Comparison of ENCODE assay signal across 22 cellular contexts in the genomic region with DNA sequence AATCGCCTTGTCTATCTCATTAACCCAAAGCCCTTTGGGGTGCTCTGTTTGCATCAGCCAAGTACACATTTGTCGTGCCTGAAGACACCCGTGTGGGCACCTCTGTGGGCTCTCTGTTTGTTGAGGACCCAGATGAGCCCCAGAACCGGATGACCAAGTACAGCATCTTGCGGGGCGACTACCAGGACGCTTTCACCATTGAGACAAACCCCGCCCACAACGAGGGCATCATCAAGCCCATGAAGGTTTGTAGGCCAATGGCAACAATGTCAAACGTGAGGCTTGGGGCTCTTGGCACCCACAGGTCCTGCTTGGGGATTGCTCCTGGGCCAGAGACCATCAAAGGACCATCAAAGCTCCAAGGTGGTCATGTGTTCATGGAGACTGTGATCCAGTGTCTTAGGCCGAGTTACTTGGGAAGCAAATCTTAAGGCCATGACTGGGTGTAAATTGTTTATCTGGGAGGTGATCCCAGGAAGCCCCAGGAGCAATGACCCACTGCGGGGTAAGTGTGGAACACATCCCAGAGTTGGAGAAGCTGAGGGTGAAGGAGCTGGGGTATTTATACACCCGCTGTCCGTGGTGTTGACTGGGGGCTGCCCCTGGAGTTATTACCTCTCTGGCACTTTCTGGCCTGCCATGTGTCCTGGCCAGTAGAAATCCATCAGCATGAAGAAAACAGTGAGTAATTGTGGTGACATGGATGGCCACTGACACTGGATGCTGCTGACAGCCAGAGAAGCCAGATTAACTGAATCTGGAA. TPM values are rescaled to one million over a fixed set of nuclear protein-coding genes. Genes with fewer than 3 reads are reported as not detected.
DNase-seq lines count a peak whose midpoint lies in the region; ATAC-seq and TF ChIP-seq lines count a peak whose summit lies in the region.
"Had no signal": no experiment of that assay in that cellular context is flagged by ENCODE, and none has a peak within 500 bp of the region (broad histone marks: within the 10 kb centered on the region; RNA-seq: fewer than 3 reads in every experiment).

No MANE protein-coding gene starts in this region.

- intact Hi-C loops in cardiac septum (cut with DNase I), result no loop called here
- intact Hi-C loops in Right ventricle myocardium superior (cut with DNase I), result no loop called here
- intact Hi-C loops in vagina (cut with DNase I), result no loop called here

- H3K4me1 Mint-ChIP-seq in osteocyte (ENCODE audit: unreplicated experiment), result no peaks in the 10 kb centered on the region
- H3K4me1 Mint-ChIP-seq: CD14-positive monocyte; CD4-positive, alpha-beta memory T cell had no signal

- DNase-seq in cardiac septum (ENCODE audit: low spot score), result peak; percentile 38
- DNase-seq in Right ventricle myocardium superior, result no peak
- DNase-seq in islet precursor cell, result peak; percentile 42
- DNase-seq in osteocyte (ENCODE audit: extremely low spot score, unreplicated experiment), result peak; percentile 69
- DNase-seq in vagina (ENCODE audit: extremely low spot score in 2 of 2), result peak; percentile 56 to 89
- DNase-seq in NCI-H1092 treated with DMSO at 0.1 percent for 48 hours (lab: John Stamatoyannopoulos, UW), result no peak
- no peak for DNase-seq in stimulated activated naive CD4-positive, alpha-beta T cell (lab: John Stamatoyannopoulos, UW)
- DNase-seq: 8988T; CD4-positive, alpha-beta memory T cell; DMS153; DMS79; GDM1; GOT3; H7; IMR-90 had no signal

- H3K27me3 ChIP-seq in vagina, result no peaks in the 10 kb centered on the region
- H3K27me3 ChIP-seq: BLaER1 had no signal

- TF ChIP-seq CTCF in osteocyte (IDR thresholded peaks at IDR 0.05), result no peak
- no peak for TF ChIP-seq CTCF in vagina (IDR thresholded peaks at IDR 0.05)

- H3K36me3 ChIP-seq in vagina, result no peaks in the 10 kb centered on the region
- H3K36me3 ChIP-seq: BLaER1 had no signal

- no peak overlapping the region for H3K27ac ChIP-seq in vagina
- H3K27ac ChIP-seq: BLaER1, HL-60 had no signal

- no peak overlapping the region for H3K27ac Mint-ChIP-seq in osteocyte (ENCODE audit: unreplicated experiment)
- H3K27ac Mint-ChIP-seq: CD14-positive monocyte; CD4-positive, alpha-beta memory T cell had no signal

- ATAC-seq in Right ventricle myocardium superior (ENCODE audit: poor library complexity), result no peak
- no peak for ATAC-seq in HG03135 (IDR thresholded peaks at IDR 0.05; ENCODE audit: unreplicated experiment)

- no peaks in the 10 kb centered on the region for H3K9me3 Mint-ChIP-seq in osteocyte (ENCODE audit: unreplicated experiment)
- H3K9me3 Mint-ChIP-seq: CD4-positive, alpha-beta memory T cell had no signal

- no peaks in the 10 kb centered on the region for H3K9me3 ChIP-seq in vagina
- H3K9me3 ChIP-seq: BLaER1 had no signal

- no peaks in the 10 kb centered on the region for H3K36me3 Mint-ChIP-seq in osteocyte (ENCODE audit: unreplicated experiment)
- H3K36me3 Mint-ChIP-seq: CD14-positive monocyte; CD4-positive, alpha-beta memory T cell had no signal

- H3K4me3 ChIP-seq in vagina, result no peak overlapping the region
- H3K4me3 ChIP-seq: BLaER1 had no signal

- TF ChIP-seq POLR2A in vagina (IDR thresholded peaks at IDR 0.05), result no peak

- H3K4me3 Mint-ChIP-seq in osteocyte (ENCODE audit: unreplicated experiment), result no peak overlapping the region
- H3K4me3 Mint-ChIP-seq: CD14-positive monocyte; CD4-positive, alpha-beta memory T cell had no signal

- H3K4me1 ChIP-seq in vagina, result no peaks in the 10 kb centered on the region
- H3K4me1 ChIP-seq: BLaER1 had no signal

- peaks cover 3% of the 10 kb centered on the region for H3K27me3 Mint-ChIP-seq in osteocyte (ENCODE audit: unreplicated experiment)

RNA-seq across cellular contexts. Expression of gene CDH5, which starts 24.0 kb away (rescaled TPM):
- total RNA-seq in cardiac septum (51.9 TPM), Right ventricle myocardium superior (42.9 TPM), osteocyte (0.31 TPM in 1 of 2 replicates, not detected in the other), vagina (38.3 TPM)
- total RNA-seq: CD4-positive, alpha-beta memory T cell; H7; IMR-90 had no signal

RNA-seq across cellular contexts. Expression of gene BEAN1, which starts 36.6 kb away (rescaled TPM):
- total RNA-seq in cardiac septum (2.8 TPM), Right ventricle myocardium superior (1.4 TPM), osteocyte (0.39 and 0.97 TPM in 2 replicates), vagina (not detected)
- total RNA-seq: A673; CD4-positive, alpha-beta memory T cell; Daoy; HT1080; IMR-90 had no signal

Comparison
In these comparisons a context has a peak if more than half of its experiments do, and no peak if none do; other contexts are left out.
1. DNase-seq: peak in cardiac septum (single experiment), islet precursor cell (single experiment), osteocyte (single experiment) and vagina (2 of 2); none in Right ventricle myocardium superior (single experiment), NCI-H1092 treated with DMSO at 0.1 percent for 48 hours (single experiment) and stimulated activated naive CD4-positive, alpha-beta T cell (0 of 6).
2. RNA of gene CDH5, which starts 24.0 kb away (total RNA-seq): 51.9 TPM in cardiac septum (single experiment), 42.9 TPM in Right ventricle myocardium superior (single experiment) and 38.3 TPM in vagina (single experiment); 0.31 TPM in osteocyte; every median in the first group is over 10 times any median in the second.